14 cellular contexts compared by ENCODE assay signal in the genomic region with DNA sequence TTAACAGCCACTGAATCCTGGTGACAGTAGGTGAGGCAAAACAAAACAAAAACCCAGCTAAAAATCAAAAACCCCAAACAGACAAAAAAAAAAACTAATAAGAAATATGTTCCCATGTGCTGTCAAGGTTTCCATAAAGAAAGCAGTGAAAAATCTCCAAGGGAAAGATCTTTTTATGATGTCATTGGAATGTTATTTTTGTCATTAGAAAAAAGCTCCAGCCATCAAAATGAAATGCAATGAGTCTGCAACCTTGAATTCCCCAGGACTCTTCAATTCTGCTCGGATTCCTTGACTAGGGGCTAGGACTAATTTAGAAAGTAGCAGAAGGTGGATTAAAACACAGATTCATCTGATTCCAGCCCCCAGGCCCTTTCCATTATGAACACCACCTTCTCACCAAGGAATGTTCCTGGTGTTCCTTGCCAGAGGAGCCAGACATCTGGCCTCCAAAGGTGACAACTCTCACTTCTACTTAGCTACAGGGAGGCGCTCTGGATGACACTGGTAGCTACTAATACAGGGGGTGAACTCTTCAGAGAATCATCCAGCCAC. TPM values are rescaled to one million over a fixed set of nuclear protein-coding genes. Genes with fewer than 3 reads are reported as not detected.
DNase-seq lines count a peak whose midpoint lies in the region; ATAC-seq lines count a peak whose summit lies in the region.
"Had no signal": no experiment of that assay in that cellular context is flagged by ENCODE, and none has a peak within 500 bp of the region (broad histone marks: within the 10 kb centered on the region; RNA-seq: fewer than 3 reads in every experiment).

No MANE protein-coding gene starts in this region.

- DNase-seq in activated CD4-positive, alpha-beta T cell treated with anti-CD3 and anti-CD28 coated beads, Interleukin-2, amount 10 ng/mL, durations not matched to agents 24 days and 14 days = no peak
- DNase-seq in activated CD4-positive, alpha-beta T cell treated with anti-CD3 and anti-CD28 coated beads, Interleukin-2, amount 50 U/mL, for 1 hour = no peak
- DNase-seq in SK-N-MC (ENCODE audit: low read depth, low spot score) (no peak), fibroblast of peridontal ligament (ENCODE audit: extremely low read depth) (peak; percentile 80), NCI-H2171 treated with DMSO at 0.1 percent for 48 hours (lab: John Stamatoyannopoulos, UW) (no peak), GDM1 (lab: John Stamatoyannopoulos, UW) (no peak)
- no peak for DNase-seq in stimulated activated naive CD8-positive, alpha-beta T cell treated with anti-CD3 and anti-CD28 coated beads, Interleukin-15, Interleukin-2, amounts not matched to agents 100 U/mL and 50 U/mL, for 24 hours
- DNase-seq: erythroblast; left cardiac atrium; NCI-H1105 treated with DMSO at 0.1 percent for 48 hours; stimulated activated CD4-positive, alpha-beta T cell treated with anti-CD3 and anti-CD28 coated beads, Interleukin-2, amount 100 ng/mL, for 24 hours had no signal

- peaks cover 2% of the 10 kb centered on the region for H3K36me3 Mint-ChIP-seq in activated CD4-positive, alpha-beta T cell treated with anti-CD3 and anti-CD28 coated beads, Interleukin-2, amount 10 ng/mL, durations not matched to agents 24 days and 14 days (ENCODE audit: low read depth)
- H3K36me3 Mint-ChIP-seq: type B pancreatic cell had no signal

- H3K4me3 Mint-ChIP-seq in activated CD4-positive, alpha-beta T cell treated with anti-CD3 and anti-CD28 coated beads, Interleukin-2, amount 10 ng/mL, durations not matched to agents 24 days and 14 days = no peak overlapping the region
- H3K4me3 Mint-ChIP-seq: activated naive CD8-positive, alpha-beta T cell; type B pancreatic cell had no signal

- H3K9me3 Mint-ChIP-seq in activated CD4-positive, alpha-beta T cell treated with anti-CD3 and anti-CD28 coated beads, Interleukin-2, amount 10 ng/mL, durations not matched to agents 24 days and 14 days = peaks cover 3% of the 10 kb centered on the region
- H3K9me3 Mint-ChIP-seq: type B pancreatic cell had no signal

- peak; percentile 6 for ATAC-seq in stimulated activated naive CD8-positive, alpha-beta T cell treated with anti-CD3 and anti-CD28 coated beads, Interleukin-15, Interleukin-2, amounts not matched to agents 100 U/mL and 50 U/mL, for 24 hours
- ATAC-seq in HG03045 (IDR thresholded peaks at IDR 0.05; ENCODE audit: unreplicated experiment) = no peak
- ATAC-seq: left cardiac atrium had no signal

- peaks cover 55% of the 10 kb centered on the region for H3K4me1 Mint-ChIP-seq in activated CD4-positive, alpha-beta T cell treated with anti-CD3 and anti-CD28 coated beads, Interleukin-2, amount 10 ng/mL, durations not matched to agents 24 days and 14 days

- peak overlapping the region; percentile 63 for H3K27ac ChIP-seq in SK-N-MC

- no peaks in the 10 kb centered on the region for H3K27me3 Mint-ChIP-seq in activated CD4-positive, alpha-beta T cell treated with anti-CD3 and anti-CD28 coated beads, Interleukin-2, amount 10 ng/mL, durations not matched to agents 24 days and 14 days
- H3K27me3 Mint-ChIP-seq: activated naive CD8-positive, alpha-beta T cell; type B pancreatic cell had no signal

- intact Hi-C loops in activated CD4-positive, alpha-beta T cell treated with anti-CD3 and anti-CD28 coated beads, Interleukin-2, amount 10 ng/mL, durations not matched to agents 24 days and 14 days (cut with micrococcal nuclease) = no loop called here

- H3K27ac Mint-ChIP-seq in activated CD4-positive, alpha-beta T cell treated with anti-CD3 and anti-CD28 coated beads, Interleukin-2, amount 10 ng/mL, durations not matched to agents 24 days and 14 days = peak overlapping the region; percentile 15
- H3K27ac Mint-ChIP-seq: activated naive CD8-positive, alpha-beta T cell; type B pancreatic cell had no signal

- 0 out of 2 replicates have a peak, but pooled peaks cover 4% of the 10 kb centered on the region for H3K9me3 ChIP-seq in SK-N-MC (ENCODE audit: low read depth, low read length)

- no peak overlapping the region for H3K4me3 ChIP-seq in SK-N-MC

- H3K9ac ChIP-seq in SK-N-MC (ENCODE audit: insufficient read length) = no peak overlapping the region

- no peaks in the 10 kb centered on the region for H3K36me3 ChIP-seq in SK-N-MC (ENCODE audit: insufficient read depth, low read length)

RNA-seq across cellular contexts. Expression of gene PCNX1, which starts 6.0 kb away (rescaled TPM):
- total RNA-seq in activated CD4-positive, alpha-beta T cell treated with anti-CD3 and anti-CD28 coated beads, Interleukin-2, amount 10 ng/mL, durations not matched to agents 24 days and 14 days = 45.5 and 56.0 TPM in 2 replicates
